Comparison of ENCODE assay signal across 1 cellular context in genomic region chr9:81902601-81903000, GRCh38.
TF ChIP-seq lines count a peak whose summit lies in the region.

No MANE protein-coding gene starts in this region.

TF ChIP-seq in IMR-90, 13 proteins besides CTCF, POLR2A, EP300 and RAD21 (continued from another document):
- no peak for TF ChIP-seq RFX5 (IDR thresholded peaks at IDR 0.05; ENCODE audit: low read depth, low read length)
